In genomic region chr11:66008468-66009101, GRCh38 we compare ENCODE assay signal across 1 cellular context.
TF ChIP-seq lines count a peak whose summit lies in the region.

No MANE protein-coding gene starts in this region.

TF ChIP-seq in IMR-90, 13 proteins besides CTCF, POLR2A, EP300 and RAD21:
- TF ChIP-seq USF2 (IDR thresholded peaks at IDR 0.05; ENCODE audit: low read depth, low read length) (no peak), MXI1 (IDR thresholded peaks at IDR 0.05; ENCODE audit: borderline replicate concordance, low read depth, low read length) (no peak), CHD1 (IDR thresholded peaks at IDR 0.05; ENCODE audit: low read depth, low read length) (no peak), RCOR1 (IDR thresholded peaks at IDR 0.05; ENCODE audit: insufficient replicate concordance, low read length) (no peak), BHLHE40 (IDR thresholded peaks at IDR 0.05; ENCODE audit: low read depth, low read length) (no peak), MAZ (IDR thresholded peaks at IDR 0.05; ENCODE audit: borderline replicate concordance, low read depth, low read length) (no peak), RFX5 (IDR thresholded peaks at IDR 0.05; ENCODE audit: low read depth, low read length) (no peak), FOS (IDR thresholded peaks at IDR 0.05; ENCODE audit: low read depth, low read length) (no peak), MAFK (IDR thresholded peaks at IDR 0.05; ENCODE audit: low read depth, low read length) (no peak), SMC3 (IDR thresholded peaks at IDR 0.05; ENCODE audit: low read depth, low read length) (no peak), ELK1 (IDR thresholded peaks at IDR 0.05; ENCODE audit: borderline replicate concordance, low read depth, low read length) (no peak), NFE2L2 (IDR thresholded peaks at IDR 0.05; ENCODE audit: low read depth, low read length) (no peak), CEBPB (IDR thresholded peaks at IDR 0.05; ENCODE audit: low read depth, low read length) (no peak)
TF ChIP-seq in IMR-90: peak in this region for 0.
